13 cellular contexts compared by ENCODE assay signal in genomic region chrX:41095174-41095573, GRCh38. TPM values are rescaled to one million over a fixed set of nuclear protein-coding genes. Genes with fewer than 3 reads are reported as not detected.
DNase-seq lines count a peak whose midpoint lies in the region; ATAC-seq, FAIRE-seq and TF ChIP-seq lines count a peak whose summit lies in the region.
"Had no signal": no experiment of that assay in that cellular context is flagged by ENCODE, and none has a peak within 500 bp of the region (broad histone marks: within the 10 kb centered on the region; RNA-seq: fewer than 3 reads in every experiment).

No MANE protein-coding gene starts in this region.

- H3K4me2 ChIP-seq in K562 (ENCODE audit: insufficient read depth, low read length): peak overlapping the region; percentile 18; the same call in 1 of the 2 replicates

- H3K9me3 Mint-ChIP-seq in CD4-positive, alpha-beta memory T cell: no peaks in the 10 kb centered on the region
- H3K9me3 Mint-ChIP-seq in HFFc6: no peaks in the 10 kb centered on the region
- no peaks in the 10 kb centered on the region for H3K9me3 Mint-ChIP-seq in natural killer cell treated with Interleukin-12 subunit alpha and Interleukin-12 subunit beta and Interleukin-15 and Interleukin-18, amount 100 ng/mL, for 72 hours

- no peaks in the 10 kb centered on the region for H3K27me3 ChIP-seq in CD4-positive, alpha-beta memory T cell (ENCODE audit: insufficient read depth, low read length)
- H3K27me3 ChIP-seq in K562 (ENCODE audit: control insufficient read depth in 2 of 2, insufficient read depth in 2 of 2, low read length in 2 of 2) (no peaks in the 10 kb centered on the region), right lobe of liver (no peaks in the 10 kb centered on the region)
- H3K27me3 ChIP-seq: left lung, suprapubic skin had no signal

- WGBS in K562 (ENCODE audit: insufficient coverage, low coverage, missing lambda C conversion rate): 58% methylated on average over 1 of the region's 1 CpG
- WGBS in right lobe of liver (ENCODE audit: insufficient coverage, low coverage, low lambda C conversion rate, missing lambda C conversion rate): 17% methylated on average over 1 of the region's 1 CpG

- H3K9me3 ChIP-seq in CD4-positive, alpha-beta memory T cell (ENCODE audit: control insufficient read depth in 1 of 2, low read length in 2 of 2): no peaks in the 10 kb centered on the region
- H3K9me3 ChIP-seq in K562 (replicated peaks; ENCODE audit: control insufficient read depth, insufficient read depth, low read depth, low read length) (no peaks in the 10 kb centered on the region), right lobe of liver (no peaks in the 10 kb centered on the region)
- H3K9me3 ChIP-seq: left lung, suprapubic skin had no signal

- POLR2A ChIA-PET in CD4-positive, alpha-beta memory T cell (lab: Charles Lee; ENCODE audit: partially characterized antibody): interaction anchor here (2.9 kb wide), 1 partner anchor 10 kb away, joined by 17 read pairs; the partner anchor contains the start of gene USP9X
- POLR2A ChIA-PET in K562 (lab: Yijun Ruan, JAX): interaction anchor here (0.7 to 3.0 kb wide), 4 partner anchors 9 to 53 kb away, joined by 3 to 11 read pairs (median 3); no protein-coding TSS in a partner anchor

- peak overlapping the region in 4 of 7 donors; percentile 1 to 60 (median 40) for H3K27ac Mint-ChIP-seq in CD4-positive, alpha-beta memory T cell
- H3K27ac Mint-ChIP-seq in HFFc6: peak overlapping the region; percentile 18; the same call in 1 of the 2 replicates
- no peak overlapping the region for H3K27ac Mint-ChIP-seq in natural killer cell treated with Interleukin-12 subunit alpha and Interleukin-12 subunit beta and Interleukin-15 and Interleukin-18, amount 100 ng/mL, for 72 hours

- TF ChIP-seq EP300 in K562 (IDR thresholded peaks at IDR 0.05; ENCODE audit: low read length): no peak

- no peak overlapping the region for H3K4me3 ChIP-seq in CD4-positive, alpha-beta memory T cell (ENCODE audit: low read length in 2 of 2)
- no peak overlapping the region for H3K4me3 ChIP-seq in K562
- H3K4me3 ChIP-seq in right lobe of liver: no peak overlapping the region
- H3K4me3 ChIP-seq: left lung, suprapubic skin had no signal

- TF ChIP-seq POLR2A in K562 (conservative IDR thresholded peaks at IDR 0.05): no peak
- TF ChIP-seq POLR2A in right lobe of liver (IDR thresholded peaks at IDR 0.05): no peak

- H3K9ac ChIP-seq in K562 (ENCODE audit: insufficient read depth in 1 of 2, low read depth in 2 of 2, low read length in 2 of 2): no peak overlapping the region

- TF ChIP-seq CTCF in HFFc6 (IDR thresholded peaks at IDR 0.05): no peak
- TF ChIP-seq CTCF in K562 (IDR thresholded peaks at IDR 0.05 in 2 of 3, conservative IDR thresholded peaks at IDR 0.05 in 1 of 3; ENCODE audit: insufficient read depth in 2 of 3, low read depth in 1 of 3, low read length in 3 of 3): no peak
- no peak for TF ChIP-seq CTCF in right lobe of liver (IDR thresholded peaks at IDR 0.05)

- no TSS peak for BruUV-seq in K562 (replicated peaks; lab: Mats Ljungman, UMichigan)

- peak overlapping the region; percentile 15 to 69 (median 48) for H3K4me3 Mint-ChIP-seq in CD4-positive, alpha-beta memory T cell
- H3K4me3 Mint-ChIP-seq in HFFc6: no peak overlapping the region
- H3K4me3 Mint-ChIP-seq in natural killer cell treated with Interleukin-12 subunit alpha and Interleukin-12 subunit beta and Interleukin-15 and Interleukin-18, amount 100 ng/mL, for 72 hours: peak overlapping the region; percentile 55

- H3K36me3 Mint-ChIP-seq in CD4-positive, alpha-beta memory T cell: peaks cover 0 to 12% of the 10 kb centered on the region in 2 donors
- no peaks in the 10 kb centered on the region for H3K36me3 Mint-ChIP-seq in HFFc6 (ENCODE audit: low read depth)
- no peaks in the 10 kb centered on the region for H3K36me3 Mint-ChIP-seq in natural killer cell treated with Interleukin-12 subunit alpha and Interleukin-12 subunit beta and Interleukin-15 and Interleukin-18, amount 100 ng/mL, for 72 hours

- H3K79me2 ChIP-seq in K562 (ENCODE audit: control insufficient read depth, insufficient read depth, low read length): peaks cover 99% of the 10 kb centered on the region

- intact Hi-C loops in CD4-positive, alpha-beta memory T cell (cut with micrococcal nuclease): no loop called here
- intact Hi-C loops in K562 (cut with micrococcal nuclease): no loop called here
- intact Hi-C loops in right lobe of liver (cut with DNase I): no loop called here

- H3K4me1 ChIP-seq in CD4-positive, alpha-beta memory T cell (ENCODE audit: insufficient read depth, low read length): peaks cover 88% of the 10 kb centered on the region
- H3K4me1 ChIP-seq in K562 (replicated peaks in 1 of 2; ENCODE audit: control insufficient read depth in 2 of 2, insufficient read depth in 2 of 2, low read length in 2 of 2) (peaks cover 0 to 14% of the 10 kb centered on the region in 2 experiments; a peak in 3 of 5 replicates), right lobe of liver (peaks cover 0 to 48% (median 1%) of the 10 kb centered on the region in 4 donors)

- CTCF ChIA-PET in CD4-positive, alpha-beta memory T cell (lab: Charles Lee; ENCODE audit: partially characterized antibody): interaction anchor here (1.4 kb wide), 1 partner anchor 20 kb away, joined by 6 read pairs; no protein-coding TSS in a partner anchor
- CTCF ChIA-PET in K562 (lab: Yijun Ruan, JAX; ENCODE audit: low intra/inter-chr PET ratio): no interaction called here

- no peak for FAIRE-seq in K562 (lab: Jason Lieb, UNC)

- peak; percentile 17; the same call in 1 of the 3 replicates for ATAC-seq in K562
- no peak for ATAC-seq in natural killer cell treated with Interleukin-12 subunit alpha and Interleukin-12 subunit beta and Interleukin-15 and Interleukin-18, amount 100 ng/mL, for 72 hours
- no peak for ATAC-seq in HG03521 (IDR thresholded peaks at IDR 0.05; ENCODE audit: unreplicated experiment)
- ATAC-seq in right lobe of liver: no peak
- ATAC-seq: left lung had no signal

- H3K27ac ChIP-seq in CD4-positive, alpha-beta memory T cell (ENCODE audit: low read depth, low read length): no peak overlapping the region
- H3K27ac ChIP-seq in K562 (ENCODE audit: extremely low read depth, low read depth, low read length) (no peak overlapping the region), right lobe of liver (no peak overlapping the region)
- H3K27ac ChIP-seq: HL-60, left lung, suprapubic skin had no signal

- no peak for TF ChIP-seq RAD21 in K562 (CRISPR knock-in tag; conservative IDR thresholded peaks at IDR 0.05 in 1 of 2, IDR thresholded peaks at IDR 0.05 in 1 of 2)

- H2AFZ ChIP-seq in K562 (ENCODE audit: low read depth, low read length): no peak overlapping the region

- H3K36me3 ChIP-seq in CD4-positive, alpha-beta memory T cell (ENCODE audit: insufficient read depth, low read length): no peaks in the 10 kb centered on the region
- H3K36me3 ChIP-seq in K562 (ENCODE audit: control insufficient read depth, insufficient read depth, low read length): peaks cover 39% of the 10 kb centered on the region; the same call in 2 of the 3 replicates
- no peaks in the 10 kb centered on the region for H3K36me3 ChIP-seq in right lobe of liver
- H3K36me3 ChIP-seq: left lung, suprapubic skin had no signal

- no peaks in the 10 kb centered on the region for H3K27me3 Mint-ChIP-seq in CD4-positive, alpha-beta memory T cell
- H3K27me3 Mint-ChIP-seq in HFFc6 (ENCODE audit: insufficient read depth): no peaks in the 10 kb centered on the region
- H3K27me3 Mint-ChIP-seq in natural killer cell treated with Interleukin-12 subunit alpha and Interleukin-12 subunit beta and Interleukin-15 and Interleukin-18, amount 100 ng/mL, for 72 hours: no peaks in the 10 kb centered on the region

- DNase-seq in CD4-positive, alpha-beta memory T cell: no peak
- no peak for DNase-seq in HFFc6
- no peak for DNase-seq in K562 (ENCODE audit: extremely low read depth in 1 of 4, low spot score in 3 of 4)
- DNase-seq in natural killer cell treated with Interleukin-12 subunit alpha and Interleukin-12 subunit beta and Interleukin-15 and Interleukin-18, amount 100 ng/mL, for 72 hours (ENCODE audit: low spot score): no peak
- DNase-seq in occipital lobe (lab: John Stamatoyannopoulos, UW): no peak
- DNase-seq in right lobe of liver: no peak
- DNase-seq: left lung; NCI-H1417 treated with DMSO at 0.1 percent for 48 hours; NK-92 treated with Interleukin-12 subunit alpha and Interleukin-12 subunit beta, amount 100 ng/mL, for 24 hours; retina had no signal

- in situ Hi-C loops in K562 (cut with MboI): no loop called here

- H3K4me1 Mint-ChIP-seq in CD4-positive, alpha-beta memory T cell: peaks cover 52 to 96% (median 79%) of the 10 kb centered on the region in 4 donors
- H3K4me1 Mint-ChIP-seq in HFFc6 (ENCODE audit: low read depth): peaks cover 53% of the 10 kb centered on the region
- H3K4me1 Mint-ChIP-seq in natural killer cell treated with Interleukin-12 subunit alpha and Interleukin-12 subunit beta and Interleukin-15 and Interleukin-18, amount 100 ng/mL, for 72 hours (ENCODE audit: low read depth in 2 of 2): peaks cover 33 to 54% of the 10 kb centered on the region in 2 donors

- peaks cover 6% of the 10 kb centered on the region for H3K9me1 ChIP-seq in K562 (ENCODE audit: control insufficient read depth, insufficient read depth, low read length)

- H4K20me1 ChIP-seq in K562 (replicated peaks; ENCODE audit: control insufficient read depth, insufficient read depth, low read length): peaks cover 58% of the 10 kb centered on the region

RNA-seq across cellular contexts. Expression of gene USP9X, which starts 9.9 kb away (rescaled TPM):
- 10 to 100 TPM; 76.1 to 78.2 TPM for total RNA-seq in CD4-positive, alpha-beta memory T cell
- 10 to 100 TPM; 12.9 to 30.8 TPM for polyA plus RNA-seq in CD4-positive, alpha-beta memory T cell
- total RNA-seq in HFFc6 (2021; fragmentation: NEBNext Ultra II Directional; extraction: Animal tissue kit (Norgen Biotek cat#: 25700)): 10 to 100 TPM; 54.1 to 73.0 (median 60.9) TPM
- 138 and 396 TPM in 2 replicates for total RNA-seq in K562 (2011; cell fraction: chromatin; rRNA removed; ENCODE audit: low replicate concordance)
- 51.9 and 68.7 TPM in 2 replicates for total RNA-seq in K562 (2011; cell fraction: nucleolus; rRNA removed)
- 103 and 125 TPM in 2 replicates for total RNA-seq in K562 (2011; cell fraction: nucleoplasm; rRNA removed)
- total RNA-seq in K562 (2014; rRNA removed) (29.0 and 29.5 TPM in 2 replicates), K562 (2014; rRNA removed; fragmentation: Illumina TruSeq; extraction: Trizol) (47.8 and 53.8 TPM in 2 replicates), K562 (2015; rRNA removed; fragmentation: Illumina TruSeq; extraction: Trizol) (31.9 and 33.1 TPM in 2 replicates), K562 (2021) (44.9 and 45.7 TPM in 2 replicates), occipital lobe (196 TPM), right lobe of liver (10 to 100 TPM; 53.5 to 76.2 (median 63.1) TPM)
- polyA plus RNA-seq in K562 (2011; rRNA removed) (26.1 and 40.1 TPM in 2 replicates), K562 (2014; fragmentation: Illumina TruSeq; extraction: Trizol) (29.4 and 31.0 TPM in 2 replicates), K562 (2014; fragmentation: Nextera tagmentation; extraction: Ambion mirVana) (10 to 100 TPM; 10.9 to 15.2 TPM), K562 (2014; rRNA removed) (19.0 and 21.4 TPM in 2 replicates)
- polyA plus RNA-seq in K562 (2011; cell fraction: cytosol; rRNA removed): 11.5 and 16.7 TPM in 2 replicates
- polyA plus RNA-seq in K562 (2011; cell fraction: nucleus; rRNA removed): 35.7 and 38.8 TPM in 2 replicates
- 21.9 and 23.8 TPM in 2 replicates for polyA plus RNA-seq in K562 (2012)
- 196 and 258 TPM in 2 replicates for polyA minus RNA-seq in K562 (2011; rRNA and poly(A)+ RNA removed)
- 77.6 and 121 TPM in 2 replicates for polyA minus RNA-seq in K562 (2011; cell fraction: cytosol; rRNA and poly(A)+ RNA removed)
- 47.0 and 84.4 TPM in 2 replicates for polyA minus RNA-seq in K562 (2011; cell fraction: nucleus; rRNA and poly(A)+ RNA removed)
- 10 to 100 TPM; 48.3 to 66.5 TPM for total RNA-seq in natural killer cell treated with Interleukin-12 subunit alpha and Interleukin-12 subunit beta and Interleukin-15 and Interleukin-18, amount 100 ng/mL, for 72 hours

Comparison
In these comparisons a context has a peak if more than half of its experiments do, and no peak if none do; other contexts are left out.
1. H3K27ac Mint-ChIP-seq: peak in CD4-positive, alpha-beta memory T cell (4 of 7) and HFFc6 (single experiment); none in natural killer cell treated with Interleukin-12 subunit alpha and Interleukin-12 subunit beta and Interleukin-15 and Interleukin-18, amount 100 ng/mL, for 72 hours (0 of 2).